ENCODE assay signal across 9 cellular contexts in genomic region chr3:111326144-111326995, GRCh38.
DNase-seq lines count a peak whose midpoint lies in the region; ATAC-seq and TF ChIP-seq lines count a peak whose summit lies in the region.
"Had no signal": no experiment of that assay in that cellular context is flagged by ENCODE, and none has a peak within 500 bp of the region (broad histone marks: within the 10 kb centered on the region; RNA-seq: fewer than 3 reads in every experiment).

No MANE protein-coding gene starts in this region.

- H3K4me2 ChIP-seq in IMR-90 (ENCODE audit: low read depth, low read length) = no peak overlapping the region

- no peak overlapping the region for H2BK15ac ChIP-seq in IMR-90 (ENCODE audit: low read depth, low read length)

- no peak overlapping the region for H2BK20ac ChIP-seq in IMR-90 (ENCODE audit: low read depth, low read length)

- H2BK120ac ChIP-seq in IMR-90 (ENCODE audit: low read depth, low read length) = no peak overlapping the region

- H3K18ac ChIP-seq in IMR-90 (ENCODE audit: low read depth, low read length) = no peak overlapping the region

- H3K4me1 ChIP-seq in IMR-90 (ENCODE audit: control insufficient read depth, insufficient read depth, low read length) (no peaks in the 10 kb centered on the region), right lobe of liver (peaks cover 0 to 9% (median 0%) of the 10 kb centered on the region in 4 donors)

- H4K8ac ChIP-seq in IMR-90 (ENCODE audit: low read depth in 2 of 2, low read length in 2 of 2) = no peak overlapping the region

- no peak overlapping the region for H2AK5ac ChIP-seq in IMR-90 (ENCODE audit: low read depth, low read length)

- H3K27ac ChIP-seq in IMR-90 (ENCODE audit: insufficient read depth, low read length) (no peak overlapping the region), right lobe of liver (no peak overlapping the region)

- H4K91ac ChIP-seq in IMR-90 (ENCODE audit: insufficient read depth, low read depth, low read length) = no peak overlapping the region

- H3K4ac ChIP-seq in IMR-90 (ENCODE audit: low read depth, low read length) = no peak overlapping the region

- intact Hi-C loops in IMR-90 (cut with micrococcal nuclease) = no loop called here
- intact Hi-C loops in right lobe of liver (cut with DNase I) = no loop called here

- no peaks in the 10 kb centered on the region; the same call in 1 of the 2 replicates for H3K9me1 ChIP-seq in IMR-90 (ENCODE audit: insufficient read depth, low read length)

- no peak overlapping the region for H2BK5ac ChIP-seq in IMR-90 (ENCODE audit: low read depth, low read length, poor library complexity, severe bottlenecking)

- POLR2A ChIA-PET in IMR-90 (lab: Charles Lee; ENCODE audit: unreplicated experiment) = no interaction called here
- POLR2A ChIA-PET in GM10248 (lab: Yijun Ruan, JAX) = no interaction called here

- CTCF ChIA-PET in IMR-90 (lab: Yijun Ruan, JAX) (no interaction called here), GM10248 (lab: Yijun Ruan, JAX) (no interaction called here)

- H3K4me3 ChIP-seq in IMR-90 (ENCODE audit: insufficient read depth, low read depth, low read length) = no peak overlapping the region
- H3K4me3 ChIP-seq in fibroblast of mammary gland (ENCODE audit: control insufficient read depth, low read depth, low read length) = no peak overlapping the region
- no peak overlapping the region for H3K4me3 ChIP-seq in right lobe of liver

- TF ChIP-seq CTCF in IMR-90 (conservative IDR thresholded peaks at IDR 0.05; ENCODE audit: low read depth, low read length) (no peak), fibroblast of mammary gland (conservative IDR thresholded peaks at IDR 0.05; ENCODE audit: control insufficient read depth, insufficient read depth, low read depth, low read length) (no peak), GM10248 (IDR thresholded peaks at IDR 0.05; ENCODE audit: control extremely low read depth, extremely low read depth, low read depth, missing control alignments) (no peak), right lobe of liver (IDR thresholded peaks at IDR 0.05) (no peak)

- in situ Hi-C loops in IMR-90 (cut with MboI; ENCODE audit: low sequenced_read_pairs) = no loop called here

- no peaks in the 10 kb centered on the region for H4K20me1 ChIP-seq in IMR-90 (ENCODE audit: insufficient read depth, low read length)

- H3K14ac ChIP-seq in IMR-90 (replicated peaks; ENCODE audit: low read depth, low read length) = no peak overlapping the region

- no peak overlapping the region for H4K5ac ChIP-seq in IMR-90 (ENCODE audit: low read depth, low read length)

- no peaks in the 10 kb centered on the region for H3K27me3 ChIP-seq in IMR-90 (ENCODE audit: control insufficient read depth, insufficient read depth, low read length)
- H3K27me3 ChIP-seq in right lobe of liver = no peaks in the 10 kb centered on the region

- H3K36me3 ChIP-seq in IMR-90 (ENCODE audit: control insufficient read depth, insufficient read depth, low read length) (no peaks in the 10 kb centered on the region), right lobe of liver (no peaks in the 10 kb centered on the region)

- no peaks in the 10 kb centered on the region for H3K9me3 ChIP-seq in IMR-90 (ENCODE audit: control insufficient read depth, insufficient read depth, low read length)
- H3K9me3 ChIP-seq in right lobe of liver = no peaks in the 10 kb centered on the region

- TF ChIP-seq RAD21 in IMR-90 (IDR thresholded peaks at IDR 0.05; ENCODE audit: low read length) = no peak

- dilution Hi-C loops in IMR-90 (cut with HindIII; ENCODE audit: low sequenced_read_pairs, unreplicated experiment) = no loop called here

- no peak overlapping the region for H2AFZ ChIP-seq in IMR-90 (replicated peaks; ENCODE audit: low read length, poor library complexity)

- no peak overlapping the region for H2AK9ac ChIP-seq in IMR-90 (replicated peaks; ENCODE audit: low read depth, low read length, poor library complexity)

- DNase-seq in EL (peak; percentile 91), IMR-90 (peak; percentile 61), fibroblast of mammary gland (ENCODE audit: low read depth) (peak; percentile 91), NCI-H69 (lab: John Stamatoyannopoulos, UW) (no peak), glomerular visceral epithelial cell (ENCODE audit: extremely low spot score) (no peak), GM10248 (ENCODE audit: extremely low spot score) (no peak), right lobe of liver (no peak)
- DNase-seq: DMS 273 treated with DMSO at 0.1 percent for 48 hours had no signal

- no peak overlapping the region for H3K23ac ChIP-seq in IMR-90 (ENCODE audit: low read depth, low read length)

- H3K56ac ChIP-seq in IMR-90 (ENCODE audit: extremely low read depth, insufficient read depth, low read length) = no peak overlapping the region

- H3K79me1 ChIP-seq in IMR-90 (ENCODE audit: low read depth in 1 of 2, low read length in 2 of 2) = no peaks in the 10 kb centered on the region

- no TSS peak for BruUV-seq in IMR-90 (replicated peaks; lab: Mats Ljungman, UMichigan)

- WGBS in IMR-90 (ENCODE audit: extremely low coverage in 2 of 2, insufficient read length in 1 of 2), 2 experiments = no CpG with 5 or more reads among the region's 4 CpGs
- WGBS in right lobe of liver (ENCODE audit: insufficient coverage, low coverage, low lambda C conversion rate, missing lambda C conversion rate) = 80% methylated on average over 4 of the region's 4 CpGs

- peak; percentile 35 for ATAC-seq in GM19395 (IDR thresholded peaks at IDR 0.05; ENCODE audit: unreplicated experiment)
- ATAC-seq in IMR-90 (ENCODE audit: low read depth) = no peak
- no peak for ATAC-seq in right lobe of liver

- no peak overlapping the region for H3K9ac ChIP-seq in IMR-90 (ENCODE audit: low read depth, low read length)

- TF ChIP-seq POLR2A in IMR-90 (IDR thresholded peaks at IDR 0.05; ENCODE audit: low read depth, low read length) (no peak), right lobe of liver (IDR thresholded peaks at IDR 0.05) (no peak)

TF ChIP-seq in IMR-90, 13 proteins besides CTCF, POLR2A, EP300 and RAD21:
- TF ChIP-seq MAFK (IDR thresholded peaks at IDR 0.05; ENCODE audit: low read depth, low read length) (peak; percentile 16; the same call in 1 of the 2 replicates), USF2 (IDR thresholded peaks at IDR 0.05; ENCODE audit: low read depth, low read length) (no peak)

Comparison
In these comparisons a context has a peak if more than half of its experiments do, and no peak if none do; other contexts are left out.
1. DNase-seq: peak in EL (single experiment), IMR-90 (single experiment) and fibroblast of mammary gland (single experiment); none in NCI-H69 (single experiment), glomerular visceral epithelial cell (single experiment), GM10248 (single experiment) and right lobe of liver (0 of 3).